8 cellular contexts compared by ENCODE assay signal in the genomic region with DNA sequence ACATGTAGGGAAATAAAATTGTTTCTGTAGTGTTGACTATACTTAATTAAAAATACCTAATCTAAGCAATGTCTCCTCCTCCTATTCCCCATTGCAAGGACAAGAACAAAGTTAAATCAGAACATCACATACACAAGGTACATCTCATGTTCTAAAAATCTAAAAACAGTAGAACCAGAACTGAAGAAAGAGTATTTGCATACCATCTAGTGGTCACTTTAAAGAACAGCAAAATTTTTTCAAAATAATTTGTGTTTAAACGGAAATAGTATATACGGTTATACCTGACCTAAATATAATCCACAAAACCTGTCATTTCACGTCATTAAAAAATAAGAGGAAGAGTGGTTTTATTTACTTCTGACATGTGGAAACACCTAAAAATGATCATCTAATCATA.
DNase-seq lines count a peak whose midpoint lies in the region; ATAC-seq, FAIRE-seq and TF ChIP-seq lines count a peak whose summit lies in the region.

No MANE protein-coding gene starts in this region.

- peak; percentile 61 for FAIRE-seq in GM19239 (lab: Jason Lieb, UNC)

- no peak for TF ChIP-seq POLR2A in ovary (IDR thresholded peaks at IDR 0.05)

- DNase-seq in AG04450 (ENCODE audit: low read depth, low spot score) (no peak), GM19239 (ENCODE audit: insufficient read length, low spot score) (no peak), NCI-H2081 (lab: John Stamatoyannopoulos, UW) (peak; percentile 26 to 47), astrocyte of the hippocampus (ENCODE audit: low read depth, low spot score) (peak; percentile 16), ovary (no peak), aorta (no peak), ureter (ENCODE audit: low spot score) (no peak)

- H3K9me3 ChIP-seq in AG04450 (ENCODE audit: control insufficient read depth, insufficient read depth, low read length) (no peaks in the 10 kb centered on the region), ovary (no peaks in the 10 kb centered on the region), aorta (ENCODE audit: control insufficient read depth, low read length) (no peaks in the 10 kb centered on the region)

- WGBS in ovary, 3 donors, result 1 to 9% (median 1%) methylated on average over 3 of the region's 3 CpGs
- WGBS in aorta, 2 donors, result 5 to 28% methylated on average over 3 of the region's 3 CpGs

- CTCF ChIA-PET in AG04450 (lab: Charles Lee), result interaction anchor here (0.8 to 3.5 kb wide), 3 partner anchors 8 to 241 kb away, joined by 3 to 13 read pairs (median 4); no protein-coding TSS in a partner anchor

- intact Hi-C loops in ovary (cut with DNase I) (loop anchor here in 2 of 4 donors (10.0 kb wide), 2 partner anchors 238 to 248 kb away; no protein-coding TSS in a partner anchor), aorta (cut with DNase I) (no loop called here)

- H3K27ac ChIP-seq in AG04450 (ENCODE audit: low read depth, low read length), result no peak overlapping the region
- no peak overlapping the region for H3K27ac ChIP-seq in ovary
- H3K27ac ChIP-seq in aorta (ENCODE audit: low read depth in 1 of 2, low read length in 2 of 2), result no peak overlapping the region

- POLR2A ChIA-PET in AG04450 (lab: Yijun Ruan, JAX), result no interaction called here

- peak; percentile 60 for TF ChIP-seq CTCF in AG04450 (IDR thresholded peaks at IDR 0.05; ENCODE audit: low read depth, low read length)
- TF ChIP-seq CTCF in ovary (IDR thresholded peaks at IDR 0.05), result peak in 2 of 3 donors; percentile 21 to 44

- H3K4me3 ChIP-seq in AG04450 (ENCODE audit: low read depth, low read length) (no peak overlapping the region), ovary (no peak overlapping the region), aorta (ENCODE audit: low read length in 2 of 2) (no peak overlapping the region)

- H3K27me3 ChIP-seq in AG04450 (ENCODE audit: control insufficient read depth, insufficient read depth, low read length), result no peaks in the 10 kb centered on the region
- H3K27me3 ChIP-seq in ovary, result no peaks in the 10 kb centered on the region
- H3K27me3 ChIP-seq in aorta (ENCODE audit: control insufficient read depth in 1 of 2, insufficient read depth in 2 of 2, low read length in 1 of 2), result no peaks in the 10 kb centered on the region

- no peak for ATAC-seq in aorta (ENCODE audit: low FRiP score)
- ATAC-seq in HG02852 (IDR thresholded peaks at IDR 0.05; ENCODE audit: unreplicated experiment), result no peak

- H3K36me3 ChIP-seq in ovary, result no peaks in the 10 kb centered on the region
- no peaks in the 10 kb centered on the region for H3K36me3 ChIP-seq in aorta (ENCODE audit: control insufficient read depth in 1 of 2, insufficient read depth in 2 of 2, low read length in 1 of 2)

- no peak for TF ChIP-seq EP300 in ovary (IDR thresholded peaks at IDR 0.05)

- H3K4me1 ChIP-seq in ovary (ENCODE audit: insufficient read depth) (no peaks in the 10 kb centered on the region), aorta (ENCODE audit: control insufficient read depth in 1 of 2, insufficient read depth in 2 of 2, low read length in 2 of 2) (no peaks in the 10 kb centered on the region)

Comparison
In these comparisons a context has a peak if more than half of its experiments do, and no peak if none do; other contexts are left out.
1. DNase-seq: peak in NCI-H2081 (2 of 2) and astrocyte of the hippocampus (single experiment); none in AG04450 (single experiment), GM19239 (single experiment), ovary (0 of 5), aorta (0 of 2) and ureter (single experiment).